Comparison of ENCODE assay signal across 8 cellular contexts in the genomic region with DNA sequence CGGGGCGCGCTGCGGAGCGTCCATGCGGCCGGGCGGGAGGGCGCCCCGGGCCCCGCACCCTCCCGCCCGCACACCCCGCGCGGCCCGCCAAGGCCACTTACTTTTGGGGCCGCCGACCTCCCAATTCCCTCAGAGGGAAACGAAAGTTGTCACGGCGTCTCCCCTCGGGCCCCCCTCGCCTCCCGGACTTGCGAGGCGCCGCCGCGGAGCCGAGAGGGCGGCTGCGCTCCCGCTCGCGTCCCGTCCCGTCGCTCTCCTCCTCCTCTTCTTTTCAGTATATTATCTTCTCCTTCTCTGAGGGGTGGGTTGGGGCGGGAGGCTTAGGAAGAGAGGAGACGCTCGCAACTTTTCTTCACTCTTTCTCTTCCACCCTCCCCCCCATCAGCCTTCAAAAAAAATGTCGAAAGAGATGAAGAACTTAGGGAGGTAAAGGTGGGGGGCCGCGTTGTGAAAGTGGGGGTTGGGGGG. TPM values are rescaled to one million over a fixed set of nuclear protein-coding genes. Genes with fewer than 3 reads are reported as not detected.
DNase-seq lines count a peak whose midpoint lies in the region; ATAC-seq, FAIRE-seq and TF ChIP-seq lines count a peak whose summit lies in the region.

No MANE protein-coding gene starts in this region.

- H3K4me2 ChIP-seq in SU-DHL-6 (ENCODE audit: low read depth, low read length, poor library complexity, severe bottlenecking) (peak overlapping the region; percentile 55), astrocyte (ENCODE audit: low read length) (peak overlapping the region; percentile 95), skeletal muscle satellite cell (ENCODE audit: low read length) (peak overlapping the region; percentile 86)

- H2AFZ ChIP-seq in ACC112 (ENCODE audit: low read length, unreplicated experiment) (peak overlapping the region; percentile 76), SU-DHL-6 (ENCODE audit: low read depth, low read length, severe bottlenecking) (no peak overlapping the region), astrocyte (ENCODE audit: low read depth, low read length) (peak overlapping the region; percentile 80)

- H3K27ac ChIP-seq in ACC112 (ENCODE audit: low read depth, low read length) (peak overlapping the region; percentile 74), SU-DHL-6 (ENCODE audit: low read depth, low read length) (no peak overlapping the region), astrocyte (ENCODE audit: low read depth, low read length) (peak overlapping the region; percentile 97)

- H3K4me1 Mint-ChIP-seq in astrocyte (ENCODE audit: low read depth, unreplicated experiment): peaks cover 12% of the 10 kb centered on the region

- no peaks in the 10 kb centered on the region for H3K36me3 Mint-ChIP-seq in astrocyte (ENCODE audit: low read depth, unreplicated experiment)

- FAIRE-seq in astrocyte (lab: Jason Lieb, UNC): no peak

- TF ChIP-seq CTCF in SU-DHL-6 (IDR thresholded peaks at IDR 0.05; ENCODE audit: insufficient read depth, low read length, poor library complexity, severe bottlenecking) (no peak), astrocyte (IDR thresholded peaks at IDR 0.05; ENCODE audit: insufficient read depth, low read depth, low read length) (no peak)

- H4K20me1 ChIP-seq in SU-DHL-6 (ENCODE audit: low read depth, low read length) (no peaks in the 10 kb centered on the region), astrocyte (ENCODE audit: insufficient read depth, low read length) (peaks cover 3% of the 10 kb centered on the region)

- peak; percentile 4 for ATAC-seq in GM19023 (IDR thresholded peaks at IDR 0.05; ENCODE audit: unreplicated experiment)

- peak overlapping the region; percentile 91 for H3K27ac Mint-ChIP-seq in astrocyte (ENCODE audit: unreplicated experiment)

- H3F3A ChIP-seq in SU-DHL-6 (ENCODE audit: insufficient read depth): peaks cover 11% of the 10 kb centered on the region

- no peaks in the 10 kb centered on the region for H3K27me3 ChIP-seq in ACC112 (ENCODE audit: insufficient read depth, low read length)
- H3K27me3 ChIP-seq in SU-DHL-6 (ENCODE audit: low read length): no peaks in the 10 kb centered on the region
- H3K27me3 ChIP-seq in astrocyte (ENCODE audit: insufficient read depth, low read length): no peaks in the 10 kb centered on the region
- no peaks in the 10 kb centered on the region for H3K27me3 ChIP-seq in iPS-15b (ENCODE audit: control insufficient read depth, insufficient read depth, low read length)
- peaks cover 2% of the 10 kb centered on the region for H3K27me3 ChIP-seq in skeletal muscle satellite cell (ENCODE audit: control insufficient read depth, insufficient read depth, low read length)

- DNase-seq in astrocyte (ENCODE audit: low read depth) (no peak), NCI-H524 treated with DMSO at 0.1 percent for 48 hours (lab: John Stamatoyannopoulos, UW) (no peak), AML-193 (lab: John Stamatoyannopoulos, UW) (no peak)

- H3K9me3 ChIP-seq in SU-DHL-6 (ENCODE audit: insufficient read depth, low read length) (no peaks in the 10 kb centered on the region), astrocyte (ENCODE audit: insufficient read depth, low read depth, low read length) (no peaks in the 10 kb centered on the region), iPS-15b (ENCODE audit: control insufficient read depth, insufficient read depth, low read length) (no peaks in the 10 kb centered on the region), skeletal muscle satellite cell (replicated peaks; ENCODE audit: low read length) (no peaks in the 10 kb centered on the region)

- peaks cover 11% of the 10 kb centered on the region for H3K4me1 ChIP-seq in ACC112 (ENCODE audit: control insufficient read depth, insufficient read depth, low read length, unreplicated experiment)
- H3K4me1 ChIP-seq in astrocyte (ENCODE audit: insufficient read depth, low read length): peaks cover 10% of the 10 kb centered on the region
- H3K4me1 ChIP-seq in iPS-15b (ENCODE audit: control insufficient read depth, insufficient read depth, low read length): peaks cover 30% of the 10 kb centered on the region
- H3K4me1 ChIP-seq in skeletal muscle satellite cell (ENCODE audit: control insufficient read depth, insufficient read depth, low read length): peaks cover 7% of the 10 kb centered on the region

- no peaks in the 10 kb centered on the region for H3K36me3 ChIP-seq in ACC112 (ENCODE audit: insufficient read depth, low read length)
- no peaks in the 10 kb centered on the region for H3K36me3 ChIP-seq in SU-DHL-6 (ENCODE audit: low read length)
- H3K36me3 ChIP-seq in astrocyte (ENCODE audit: insufficient read depth, low read length): no peaks in the 10 kb centered on the region
- no peaks in the 10 kb centered on the region for H3K36me3 ChIP-seq in iPS-15b (ENCODE audit: control insufficient read depth, insufficient read depth, low read length)
- no peaks in the 10 kb centered on the region for H3K36me3 ChIP-seq in skeletal muscle satellite cell (ENCODE audit: insufficient read depth, low read length)

- peak overlapping the region; percentile 84 for H3K4me3 Mint-ChIP-seq in astrocyte (ENCODE audit: unreplicated experiment)

- no peaks in the 10 kb centered on the region for H3K27me3 Mint-ChIP-seq in astrocyte (ENCODE audit: low read depth, unreplicated experiment)

- H3K4me3 ChIP-seq in ACC112 (ENCODE audit: low read depth, low read length): peak overlapping the region; percentile 82
- peak overlapping the region; percentile 51 for H3K4me3 ChIP-seq in SU-DHL-6 (ENCODE audit: insufficient read depth, low read length, poor library complexity, severe bottlenecking)
- H3K4me3 ChIP-seq in astrocyte (ENCODE audit: insufficient read depth, low read depth, low read length): peak overlapping the region; percentile 91
- H3K4me3 ChIP-seq in iPS-15b (ENCODE audit: low read depth, low read length): peak overlapping the region; percentile 88
- H3K4me3 ChIP-seq in skeletal muscle satellite cell (ENCODE audit: low read length): peak overlapping the region; percentile 75

- H3K9ac ChIP-seq in SU-DHL-6 (ENCODE audit: low read length): peak overlapping the region; percentile 42
- peak overlapping the region; percentile 99 for H3K9ac ChIP-seq in astrocyte (ENCODE audit: low read length)
- peak overlapping the region; percentile 91 for H3K9ac ChIP-seq in iPS-15b (ENCODE audit: low read depth, low read length)
- peak overlapping the region; percentile 90 for H3K9ac ChIP-seq in skeletal muscle satellite cell (ENCODE audit: low read depth, low read length)

- peaks cover 6% of the 10 kb centered on the region for H3K9me3 Mint-ChIP-seq in astrocyte (ENCODE audit: unreplicated experiment)

- H3K79me2 ChIP-seq in ACC112 (ENCODE audit: control insufficient read depth, insufficient read depth, low read length, unreplicated experiment) (peaks cover 5% of the 10 kb centered on the region), SU-DHL-6 (ENCODE audit: insufficient read depth, low read length) (no peaks in the 10 kb centered on the region), astrocyte (ENCODE audit: insufficient read depth, low read length) (peaks cover 44% of the 10 kb centered on the region)

- no peaks in the 10 kb centered on the region for H3K9me2 ChIP-seq in SU-DHL-6 (replicated peaks; ENCODE audit: insufficient read depth, low read length)

RNA-seq across cellular contexts. Expression of a gene that starts 0.6 kb away (rescaled TPM):
- 21.4 and 24.2 TPM in 2 replicates for total RNA-seq in astrocyte
- 3.5 and 3.7 TPM in 2 replicates for total RNA-seq in skeletal muscle satellite cell (2012; rRNA removed)

RNA-seq across cellular contexts. Expression of a gene that starts 49.6 kb away (rescaled TPM):
- total RNA-seq in astrocyte: 13.9 and 14.8 TPM in 2 replicates
- 18.8 and 24.8 TPM in 2 replicates for total RNA-seq in skeletal muscle satellite cell (2012; rRNA removed)

Comparison
In these comparisons a context has a peak if more than half of its experiments do, and no peak if none do; other contexts are left out.
1. H3K9ac ChIP-seq: peak in every context shown above with its lines; median percentile 99 in astrocyte; 91 in iPS-15b; 90 in skeletal muscle satellite cell; 42 in SU-DHL-6.